Comparison of ENCODE assay signal across 14 cellular contexts in genomic region chr5:139641116-139642080, GRCh38. TPM values are rescaled to one million over a fixed set of nuclear protein-coding genes. Genes with fewer than 3 reads are reported as not detected.
DNase-seq lines count a peak whose midpoint lies in the region; ATAC-seq and TF ChIP-seq lines count a peak whose summit lies in the region.
"Had no signal": no experiment of that assay in that cellular context is flagged by ENCODE, and none has a peak within 500 bp of the region (broad histone marks: within the 10 kb centered on the region; RNA-seq: fewer than 3 reads in every experiment).

No MANE protein-coding gene starts in this region.

- no peak overlapping the region for H3K4me3 Mint-ChIP-seq in Caco-2 (ENCODE audit: unreplicated experiment)
- H3K4me3 Mint-ChIP-seq: T-helper 17 cell had no signal

- intact Hi-C loops in Caco-2 (cut with micrococcal nuclease; ENCODE audit: unreplicated experiment): loop anchor here (2.0 to 10.0 kb wide), 2 partner anchors 59 to 463 kb away; no protein-coding TSS in a partner anchor
- intact Hi-C loops in PC-9 (cut with micrococcal nuclease; ENCODE audit: unreplicated experiment): loop anchor here (1.0 to 2.0 kb wide), 2 partner anchors 19 to 142 kb away; no protein-coding TSS in a partner anchor
- intact Hi-C loops in sigmoid colon (cut with DNase I): no loop called here

- H3K36me3 ChIP-seq in Caco-2 (ENCODE audit: control insufficient read depth, insufficient read depth, low read length) (no peaks in the 10 kb centered on the region), PC-9 (ENCODE audit: low read depth) (no peaks in the 10 kb centered on the region), sigmoid colon (no peaks in the 10 kb centered on the region)
- H3K36me3 ChIP-seq: upper lobe of right lung had no signal

- TF ChIP-seq POLR2A in sigmoid colon (IDR thresholded peaks at IDR 0.05): no peak

- H3K4me2 ChIP-seq in PC-9: peak overlapping the region; percentile 4

- H3K27me3 ChIP-seq in Caco-2 (replicated peaks; ENCODE audit: control insufficient read depth, insufficient read depth, low read length): no peaks in the 10 kb centered on the region
- no peaks in the 10 kb centered on the region for H3K27me3 ChIP-seq in PC-9 (ENCODE audit: insufficient read depth, low read depth)
- H3K27me3 ChIP-seq in sigmoid colon: no peaks in the 10 kb centered on the region
- H3K27me3 ChIP-seq: upper lobe of right lung had no signal

- WGBS in sigmoid colon, 2 donors: 87 to 93% methylated on average over 6 of the region's 6 CpGs

- CTCF ChIA-PET in Caco-2 (lab: Charles Lee) (interaction anchor here (1.6 kb wide), 1 partner anchor 7 kb away, joined by 7 read pairs; no protein-coding TSS in a partner anchor), PC-9 (lab: Charles Lee) (interaction anchor here (0.6 to 0.9 kb wide), 3 partner anchors 69 to 134 kb away, joined by 3 to 4 read pairs (median 3); no protein-coding TSS in a partner anchor)

- ATAC-seq in HG02642 (IDR thresholded peaks at IDR 0.05; ENCODE audit: poor library complexity, unreplicated experiment): no peak
- ATAC-seq: T-helper 17 cell, upper lobe of right lung had no signal

- DNase-seq in Caco-2 (peak in 1 of 2 experiments; percentile 40), PC-9 (no peak), left kidney (ENCODE audit: low read depth, low spot score) (peak; percentile 10), sigmoid colon (peak; percentile 36), SIG-M5 treated with dmso at 0.1 percent for 504 hours (lab: John Stamatoyannopoulos, UW; ENCODE audit: unreplicated experiment) (no peak), NOMO-1 treated with DMSO at 0.1 percent for 48 hours (lab: John Stamatoyannopoulos, UW; ENCODE audit: unreplicated experiment) (no peak), C1 segment of cervical spinal cord (lab: John Stamatoyannopoulos, UW) (no peak)
- DNase-seq: activated CD4-positive, alpha-beta T cell treated with anti-CD3 and anti-CD28 coated beads, Interleukin-2, amount 50 U/mL, for 1 hour; NCI-H2029 treated with DMSO at 0.1 percent for 48 hours; NCI-H774; upper lobe of right lung had no signal

- peaks cover 75% of the 10 kb centered on the region for H3K4me1 ChIP-seq in Caco-2
- H3K4me1 ChIP-seq in PC-9 (replicated peaks; ENCODE audit: insufficient read depth): peaks cover 90% of the 10 kb centered on the region
- peaks cover 0 to 36% (median 26%) of the 10 kb centered on the region in 4 donors for H3K4me1 ChIP-seq in sigmoid colon

- H3K4me3 ChIP-seq in Caco-2 (ENCODE audit: low read depth, low read length): no peak overlapping the region
- H3K4me3 ChIP-seq in PC-9: no peak overlapping the region
- H3K4me3 ChIP-seq in sigmoid colon: no peak overlapping the region
- H3K4me3 ChIP-seq: upper lobe of right lung had no signal

- TF ChIP-seq EP300 in sigmoid colon (IDR thresholded peaks at IDR 0.05): no peak

- H3K9me3 ChIP-seq in Caco-2 (no peaks in the 10 kb centered on the region), PC-9 (ENCODE audit: insufficient read depth, low read depth) (no peaks in the 10 kb centered on the region), sigmoid colon (no peaks in the 10 kb centered on the region)
- H3K9me3 ChIP-seq: upper lobe of right lung had no signal

- no peaks in the 10 kb centered on the region for H3K79me2 ChIP-seq in PC-9 (ENCODE audit: low read depth)

- TF ChIP-seq CTCF in Caco-2 (IDR thresholded peaks at IDR 0.05; ENCODE audit: insufficient read depth in 1 of 2, low read depth in 1 of 2, low read length in 1 of 2, severe bottlenecking in 1 of 2, unreplicated experiment in 1 of 2): no peak
- TF ChIP-seq CTCF in PC-9 (conservative IDR thresholded peaks at IDR 0.05): no peak
- TF ChIP-seq CTCF in sigmoid colon (IDR thresholded peaks at IDR 0.05): no peak

- peaks cover 51% of the 10 kb centered on the region for H3F3A ChIP-seq in PC-9 (ENCODE audit: insufficient read depth, low read depth)

- H3K27ac ChIP-seq in PC-9 (no peak overlapping the region), sigmoid colon (no peak overlapping the region)
- H3K27ac ChIP-seq: upper lobe of right lung had no signal

- peaks cover 73% of the 10 kb centered on the region for H3K4me1 Mint-ChIP-seq in Caco-2 (ENCODE audit: low read depth, unreplicated experiment)

- BruUV-seq in Caco-2 (replicated peaks; lab: Mats Ljungman, UMichigan) (no TSS peak), PC-9 (replicated peaks; lab: Mats Ljungman, UMichigan) (no TSS peak)

- H3K36me3 Mint-ChIP-seq in Caco-2 (ENCODE audit: insufficient read depth, unreplicated experiment): peaks cover 50% of the 10 kb centered on the region

- H2AFZ ChIP-seq in PC-9: no peak overlapping the region

- H3K27me3 Mint-ChIP-seq in Caco-2 (ENCODE audit: insufficient read depth, unreplicated experiment): no peaks in the 10 kb centered on the region

- peak overlapping the region; percentile 96 for H3K27ac Mint-ChIP-seq in Caco-2 (ENCODE audit: unreplicated experiment)
- H3K27ac Mint-ChIP-seq: activated T-helper 2 cell treated with anti-CD3 and anti-CD28 coated beads, Interferon-gamma antibody, Interleukin-2, Interleukin-4, amounts not matched to agents 10 μg/mL and 5 μg/mL and 100 μg/mL, durations not matched to agents 14 hours and 24 hours and 36 hours had no signal

- POLR2A ChIA-PET in Caco-2 (lab: Charles Lee) (no interaction called here), PC-9 (lab: Charles Lee; ENCODE audit: unreplicated experiment) (interaction anchor here (0.5 kb wide), 1 partner anchor 13 kb away, joined by 3 read pairs; no protein-coding TSS in a partner anchor)

- no peaks in the 10 kb centered on the region for H3K9me2 ChIP-seq in PC-9 (ENCODE audit: insufficient read depth)

- no peaks in the 10 kb centered on the region for H3K9me3 Mint-ChIP-seq in Caco-2 (ENCODE audit: unreplicated experiment)
- H3K9me3 Mint-ChIP-seq: activated T-helper 2 cell treated with anti-CD3 and anti-CD28 coated beads, Interferon-gamma antibody, Interleukin-2, Interleukin-4, amounts not matched to agents 10 μg/mL and 5 μg/mL and 100 μg/mL, durations not matched to agents 14 hours and 24 hours and 36 hours had no signal

- no peaks in the 10 kb centered on the region for H4K20me1 ChIP-seq in PC-9 (ENCODE audit: insufficient read depth)

RNA-seq across cellular contexts. Expression of gene CXXC5, which starts 6.8 kb away (rescaled TPM):
- total RNA-seq in Caco-2 (2022) (79.5 and 92.3 TPM in 2 replicates), PC-9 (2021) (59.9 and 68.2 TPM in 2 replicates), sigmoid colon (10 to 100 TPM; 16.7 to 25.3 (median 18.5) TPM)
- polyA plus RNA-seq in sigmoid colon: 10 to 100 TPM; 15.7 to 30.0 (median 28.1) TPM

Comparison
In these comparisons a context has a peak if more than half of its experiments do, and no peak if none do; other contexts are left out.
1. DNase-seq: peak in left kidney (single experiment) and sigmoid colon (single experiment); none in PC-9 (0 of 2), SIG-M5 treated with dmso at 0.1 percent for 504 hours (single experiment), NOMO-1 treated with DMSO at 0.1 percent for 48 hours (single experiment) and C1 segment of cervical spinal cord (0 of 14).